In the genomic region with DNA sequence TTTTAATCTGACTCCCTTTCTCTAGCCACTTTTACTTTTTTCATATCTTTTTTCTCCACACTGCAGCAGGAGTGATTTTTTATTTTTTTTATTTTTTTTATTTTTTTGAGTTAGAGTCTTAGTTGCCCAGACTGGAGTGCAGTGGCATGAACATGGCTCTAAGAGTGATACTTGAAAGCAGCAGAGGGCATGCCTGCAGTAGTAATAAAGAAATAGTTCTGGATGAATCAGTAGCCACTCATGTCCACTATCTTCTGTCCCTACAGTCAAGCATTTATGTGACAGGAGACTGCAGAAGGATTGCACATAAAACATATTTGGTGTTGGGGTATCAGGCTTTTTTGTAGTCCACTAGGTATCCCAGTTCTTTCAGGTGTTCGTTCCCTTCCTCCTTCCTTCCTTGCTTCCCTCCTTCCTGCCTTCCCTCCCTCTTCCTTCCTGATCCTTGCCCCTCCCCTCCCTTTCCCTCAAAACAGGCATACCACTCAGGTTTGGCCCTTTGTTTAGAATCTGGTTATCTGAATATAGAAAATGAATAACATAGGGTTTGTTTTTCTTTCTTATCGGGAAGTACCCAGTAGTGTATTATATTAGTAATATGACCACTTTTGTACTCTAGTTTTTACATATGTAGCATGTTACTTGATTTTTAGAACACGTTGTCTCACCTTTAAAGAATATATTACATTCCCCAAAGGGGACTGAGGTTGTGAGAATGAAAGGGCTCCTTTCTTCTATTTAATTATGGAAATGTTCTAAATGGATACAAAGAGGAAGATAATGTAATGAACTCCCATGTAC, we compare ENCODE assay signal across 1 cellular context.
TF ChIP-seq lines count a peak whose summit lies in the region.

No MANE protein-coding gene starts in this region.

TF ChIP-seq in HepG2, 621 proteins besides CTCF, POLR2A, EP300 and RAD21:
- TF ChIP-seq HNRNPK (IDR thresholded peaks at IDR 0.05; ENCODE audit: low read depth, low read length, poor library complexity, severe bottlenecking) (peak; percentile 16), ZNF354B (CRISPR knock-in tag; IDR thresholded peaks at IDR 0.05) (no peak)
TF ChIP-seq in HepG2: peak in this region for 1.
